In genomic region chr4:10083861-10084641, GRCh38 we compare ENCODE assay signal across 2 cellular contexts.
TF ChIP-seq lines count a peak whose summit lies in the region.

No MANE protein-coding gene starts in this region.

TF ChIP-seq in SK-N-SH, 30 proteins besides CTCF, POLR2A, EP300 and RAD21 (continued from another document):
- TF ChIP-seq ZBTB33 (IDR thresholded peaks at IDR 0.05; ENCODE audit: borderline replicate concordance, low read depth) (no peak), RCOR1 (IDR thresholded peaks at IDR 0.05; ENCODE audit: low read length) (no peak), MXI1 (IDR thresholded peaks at IDR 0.05; ENCODE audit: low read depth, low read length) (no peak), GABPA (IDR thresholded peaks at IDR 0.05; ENCODE audit: low read depth) (no peak), FOXJ3 (CRISPR knock-in tag; IDR thresholded peaks at IDR 0.05) (no peak), POLR2AphosphoS5 (IDR thresholded peaks at IDR 0.05; ENCODE audit: low read depth, low read length) (no peak), SMC3 (IDR thresholded peaks at IDR 0.05; ENCODE audit: low read depth, low read length) (no peak)
- TF ChIP-seq, protein P1, sequence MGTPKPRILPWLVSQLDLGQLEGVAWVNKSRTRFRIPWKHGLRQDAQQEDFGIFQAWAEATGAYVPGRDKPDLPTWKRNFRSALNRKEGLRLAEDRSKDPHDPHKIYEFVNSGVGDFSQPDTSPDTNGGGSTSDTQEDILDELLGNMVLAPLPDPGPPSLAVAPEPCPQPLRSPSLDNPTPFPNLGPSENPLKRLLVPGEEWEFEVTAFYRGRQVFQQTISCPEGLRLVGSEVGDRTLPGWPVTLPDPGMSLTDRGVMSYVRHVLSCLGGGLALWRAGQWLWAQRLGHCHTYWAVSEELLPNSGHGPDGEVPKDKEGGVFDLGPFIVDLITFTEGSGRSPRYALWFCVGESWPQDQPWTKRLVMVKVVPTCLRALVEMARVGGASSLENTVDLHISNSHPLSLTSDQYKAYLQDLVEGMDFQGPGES (IDR thresholded peaks at IDR 0.05; ENCODE audit: low read depth, low read length): no peak
- TF ChIP-seq, protein P2, sequence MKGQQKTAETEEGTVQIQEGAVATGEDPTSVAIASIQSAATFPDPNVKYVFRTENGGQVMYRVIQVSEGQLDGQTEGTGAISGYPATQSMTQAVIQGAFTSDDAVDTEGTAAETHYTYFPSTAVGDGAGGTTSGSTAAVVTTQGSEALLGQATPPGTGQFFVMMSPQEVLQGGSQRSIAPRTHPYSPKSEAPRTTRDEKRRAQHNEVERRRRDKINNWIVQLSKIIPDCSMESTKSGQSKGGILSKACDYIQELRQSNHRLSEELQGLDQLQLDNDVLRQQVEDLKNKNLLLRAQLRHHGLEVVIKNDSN (IDR thresholded peaks at IDR 0.05; ENCODE audit: borderline replicate concordance, low read depth): no peak

TF ChIP-seq in SK-N-SH treated with all-trans-retinoic acid at 6 μM for 48 hours, 23 proteins besides CTCF, POLR2A, EP300 and RAD21 (continued from another document):
- no peak for TF ChIP-seq CREB5 (CRISPR knock-in tag; IDR thresholded peaks at IDR 0.05; ENCODE audit: low read depth)
- no peak for TF ChIP-seq ZNF70 (CRISPR knock-in tag; IDR thresholded peaks at IDR 0.05)
- TF ChIP-seq ISL1 (CRISPR knock-in tag; IDR thresholded peaks at IDR 0.05): no peak
- no peak for TF ChIP-seq CSDC2 (CRISPR knock-in tag; IDR thresholded peaks at IDR 0.05)
- TF ChIP-seq GLIS3 (CRISPR knock-in tag; IDR thresholded peaks at IDR 0.05): no peak
- TF ChIP-seq TCF4 (CRISPR knock-in tag; IDR thresholded peaks at IDR 0.05; ENCODE audit: borderline replicate concordance): no peak
- no peak for TF ChIP-seq ZFP30 (CRISPR knock-in tag; IDR thresholded peaks at IDR 0.05)
- no peak for TF ChIP-seq OSR1 (CRISPR knock-in tag; IDR thresholded peaks at IDR 0.05)
- TF ChIP-seq RARB (CRISPR knock-in tag; IDR thresholded peaks at IDR 0.05): no peak
- TF ChIP-seq ZNF8 (CRISPR knock-in tag; IDR thresholded peaks at IDR 0.05): no peak
- no peak for TF ChIP-seq BACH2 (CRISPR knock-in tag; IDR thresholded peaks at IDR 0.05; ENCODE audit: borderline replicate concordance)
- no peak for TF ChIP-seq ZFP3 (CRISPR knock-in tag; IDR thresholded peaks at IDR 0.05)
